In the genomic region with DNA sequence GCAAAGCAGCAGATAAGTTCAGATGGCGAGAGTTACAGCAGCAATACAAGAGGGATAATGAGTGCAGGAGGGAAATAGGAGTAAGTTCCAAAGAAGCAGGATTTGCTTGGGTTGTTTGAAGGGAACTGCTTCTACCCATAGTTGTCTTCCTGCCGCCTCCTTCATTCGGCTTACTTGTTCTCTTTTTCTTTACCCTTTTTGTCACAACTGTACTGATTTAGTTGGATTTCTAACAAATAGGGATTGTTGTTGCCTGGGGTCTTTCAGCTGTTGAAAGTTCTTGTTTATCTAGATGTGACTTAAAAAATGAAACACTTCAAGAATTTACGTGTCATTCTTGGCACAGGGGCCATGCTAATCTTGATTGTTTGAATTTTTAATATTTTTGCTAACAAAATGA, we compare ENCODE assay signal across 18 cellular contexts. TPM values are rescaled to one million over a fixed set of nuclear protein-coding genes. Genes with fewer than 3 reads are reported as not detected.
DNase-seq lines count a peak whose midpoint lies in the region; ATAC-seq, FAIRE-seq and TF ChIP-seq lines count a peak whose summit lies in the region.
"Had no signal": no experiment of that assay in that cellular context is flagged by ENCODE, and none has a peak within 500 bp of the region (broad histone marks: within the 10 kb centered on the region; RNA-seq: fewer than 3 reads in every experiment).

No MANE protein-coding gene starts in this region.

- no peaks in the 10 kb centered on the region for H3K9me3 Mint-ChIP-seq in activated T-cell treated with anti-CD3 and anti-CD28 coated beads, Interleukin-2, amount 50 U/mL, for 24 hours
- no peaks in the 10 kb centered on the region for H3K9me3 Mint-ChIP-seq in nephron
- H3K9me3 Mint-ChIP-seq: CD8-positive, alpha-beta T cell had no signal

- H3K27me3 ChIP-seq in K562 (ENCODE audit: control insufficient read depth in 2 of 2, insufficient read depth in 2 of 2, low read length in 2 of 2) (no peaks in the 10 kb centered on the region), suprapubic skin (no peaks in the 10 kb centered on the region)

- peaks cover 95% of the 10 kb centered on the region for H3K36me3 ChIP-seq in K562 (ENCODE audit: control insufficient read depth, insufficient read depth, low read length)
- peaks cover 100% of the 10 kb centered on the region for H3K36me3 ChIP-seq in suprapubic skin

- H3K4me1 ChIP-seq in K562 (replicated peaks in 1 of 2; ENCODE audit: control insufficient read depth in 2 of 2, insufficient read depth in 2 of 2, low read length in 2 of 2) (peaks cover 9 to 11% of the 10 kb centered on the region in 2 experiments), suprapubic skin (no peaks in the 10 kb centered on the region)

- H3K9me3 ChIP-seq in K562 (replicated peaks; ENCODE audit: control insufficient read depth, insufficient read depth, low read depth, low read length) (no peaks in the 10 kb centered on the region), suprapubic skin (no peaks in the 10 kb centered on the region)

- H3K27ac Mint-ChIP-seq in activated T-cell treated with anti-CD3 and anti-CD28 coated beads, Interleukin-2, amount 50 U/mL, for 24 hours, result peak overlapping the region; percentile 62
- H3K27ac Mint-ChIP-seq in nephron, result peak overlapping the region in 2 of 3 experiments; percentile 4 to 55
- H3K27ac Mint-ChIP-seq: CD8-positive, alpha-beta T cell had no signal

- H3K4me3 ChIP-seq in K562 (no peak overlapping the region), suprapubic skin (no peak overlapping the region)

- H3K9me1 ChIP-seq in K562 (ENCODE audit: control insufficient read depth, insufficient read depth, low read length), result no peaks in the 10 kb centered on the region

- H3K27me3 Mint-ChIP-seq in activated T-cell treated with anti-CD3 and anti-CD28 coated beads, Interleukin-2, amount 50 U/mL, for 24 hours, result no peaks in the 10 kb centered on the region
- H3K27me3 Mint-ChIP-seq in nephron (ENCODE audit: low read depth), result no peaks in the 10 kb centered on the region

- no peak for TF ChIP-seq RAD21 in K562 (CRISPR knock-in tag; conservative IDR thresholded peaks at IDR 0.05 in 1 of 2, IDR thresholded peaks at IDR 0.05 in 1 of 2)

- TF ChIP-seq CTCF in K562 (IDR thresholded peaks at IDR 0.05 in 2 of 3, conservative IDR thresholded peaks at IDR 0.05 in 1 of 3; ENCODE audit: insufficient read depth in 2 of 3, low read depth in 1 of 3, low read length in 3 of 3), result no peak
- TF ChIP-seq CTCF in nephron (IDR thresholded peaks at IDR 0.05; ENCODE audit: unreplicated experiment in 3 of 3), result no peak
- no peak for TF ChIP-seq CTCF in suprapubic skin (IDR thresholded peaks at IDR 0.05)

- H2AFZ ChIP-seq in K562 (ENCODE audit: low read depth, low read length), result no peak overlapping the region

- TF ChIP-seq POLR2A in GM12891 (IDR thresholded peaks at IDR 0.05; ENCODE audit: low read depth, low read length) (0 out of 2 replicates have a peak, but pooled peaks have one; percentile 21), K562 (conservative IDR thresholded peaks at IDR 0.05) (0 out of 2 replicates have a peak, but pooled peaks have one; percentile 19), suprapubic skin (IDR thresholded peaks at IDR 0.05) (no peak)

- H3K36me3 Mint-ChIP-seq in activated T-cell treated with anti-CD3 and anti-CD28 coated beads, Interleukin-2, amount 50 U/mL, for 24 hours (ENCODE audit: low read depth), result peaks cover 95% of the 10 kb centered on the region
- peaks cover 94% of the 10 kb centered on the region for H3K36me3 Mint-ChIP-seq in nephron (ENCODE audit: low read depth)

- H3K4me1 Mint-ChIP-seq in activated T-cell treated with anti-CD3 and anti-CD28 coated beads, Interleukin-2, amount 50 U/mL, for 24 hours (ENCODE audit: low read depth), result peaks cover 12% of the 10 kb centered on the region
- peaks cover 7% of the 10 kb centered on the region for H3K4me1 Mint-ChIP-seq in nephron

- FAIRE-seq in GM12891 (lab: Jason Lieb, UNC) (no peak), K562 (lab: Jason Lieb, UNC) (no peak)

- ATAC-seq in K562, result no peak
- ATAC-seq: CD8-positive, alpha-beta T cell had no signal

- H3K9ac ChIP-seq in K562 (ENCODE audit: insufficient read depth in 1 of 2, low read depth in 2 of 2, low read length in 2 of 2), result no peak overlapping the region

- no peak for TF ChIP-seq EP300 in K562 (IDR thresholded peaks at IDR 0.05; ENCODE audit: low read length)
- no peak for TF ChIP-seq EP300 in suprapubic skin (IDR thresholded peaks at IDR 0.05)

- peaks cover 36% of the 10 kb centered on the region; the same call in 2 of the 3 replicates for H3K79me2 ChIP-seq in K562 (ENCODE audit: control insufficient read depth, insufficient read depth, low read length)

- in situ Hi-C loops in K562 (cut with MboI) (no loop called here), G401 (cut with HindIII; ENCODE audit: low sequenced_read_pairs) (no loop called here)

- POLR2A ChIA-PET in K562 (lab: Yijun Ruan, JAX), result interaction anchor here (1.1 to 5.7 kb wide), 3 partner anchors 9 to 19 kb away, joined by 5 to 25 read pairs (median 7); no protein-coding TSS in a partner anchor

- no peak for DNase-seq in activated T-cell treated with anti-CD3 and anti-CD28 coated beads, Interleukin-2, amount 50 U/mL, for 24 hours
- DNase-seq in activated T-cell treated with anti-CD3 and anti-CD28 coated beads, Interleukin-2, amount 50 U/mL, for 1 hour, result no peak
- DNase-seq in GM12891 (ENCODE audit: insufficient read length, low spot score), result no peak
- DNase-seq in K562 (ENCODE audit: extremely low read depth in 1 of 4, low spot score in 3 of 4), result no peak
- DNase-seq in G401 (ENCODE audit: low spot score), result no peak
- DNase-seq in suprapubic skin (ENCODE audit: low spot score in 2 of 2), result no peak
- DNase-seq in epidermal melanocyte (ENCODE audit: insufficient read length, low spot score), result no peak
- DNase-seq: 8988T; CD8-positive, alpha-beta T cell; GF-D8; H7; KG1; NCI-H1436; NCI-H2029; NCI-H2171; NCI-H446; NCI-H69 had no signal

- 91% methylated on average over 4 of the region's 4 CpGs for WGBS in K562 (ENCODE audit: insufficient coverage, low coverage, missing lambda C conversion rate)
- WGBS in suprapubic skin, result 65% methylated on average over 4 of the region's 4 CpGs

- BruUV-seq in K562 (replicated peaks; lab: Mats Ljungman, UMichigan), result no TSS peak

- no peaks in the 10 kb centered on the region; the same call in 1 of the 2 replicates for H4K20me1 ChIP-seq in K562 (replicated peaks; ENCODE audit: control insufficient read depth, insufficient read depth, low read length)

- H3K4me3 Mint-ChIP-seq in activated T-cell treated with anti-CD3 and anti-CD28 coated beads, Interleukin-2, amount 50 U/mL, for 24 hours, result no peak overlapping the region
- no peak overlapping the region for H3K4me3 Mint-ChIP-seq in nephron
- H3K4me3 Mint-ChIP-seq: CD8-positive, alpha-beta T cell had no signal

- CTCF ChIA-PET in K562 (lab: Yijun Ruan, JAX; ENCODE audit: low intra/inter-chr PET ratio), result no interaction called here

- H3K27ac ChIP-seq in K562 (ENCODE audit: extremely low read depth, low read depth, low read length) (no peak overlapping the region), suprapubic skin (no peak overlapping the region)

- H3K4me2 ChIP-seq in K562 (ENCODE audit: insufficient read depth, low read length), result no peak overlapping the region

- intact Hi-C loops in K562 (cut with micrococcal nuclease), result no loop called here

RNA-seq across cellular contexts. Expression of gene MORF4L1, which starts 25.9 kb away (rescaled TPM):
- 287 TPM for polyA plus RNA-seq in GM12891 (2012; ENCODE audit: low read depth, missing spikeins)
- total RNA-seq in K562 (2011; cell fraction: chromatin; rRNA removed; ENCODE audit: low replicate concordance), result 78.8 and 247 TPM in 2 replicates
- 43.7 and 63.3 TPM in 2 replicates for total RNA-seq in K562 (2011; cell fraction: nucleolus; rRNA removed)
- 127 and 191 TPM in 2 replicates for total RNA-seq in K562 (2011; cell fraction: nucleoplasm; rRNA removed)
- 202 and 281 TPM in 2 replicates for total RNA-seq in K562 (2014; rRNA removed)
- total RNA-seq in K562 (2014; rRNA removed; fragmentation: Illumina TruSeq; extraction: Trizol), result 127 and 157 TPM in 2 replicates
- 193 and 197 TPM in 2 replicates for total RNA-seq in K562 (2015; rRNA removed; fragmentation: Illumina TruSeq; extraction: Trizol)
- total RNA-seq in K562 (2021), result 187 and 240 TPM in 2 replicates
- 268 and 400 TPM in 2 replicates for polyA plus RNA-seq in K562 (2011; rRNA removed)
- 61.7 and 122 TPM in 2 replicates for polyA plus RNA-seq in K562 (2011; cell fraction: cytosol; rRNA removed)
- 49.9 and 79.3 TPM in 2 replicates for polyA plus RNA-seq in K562 (2011; cell fraction: nucleus; rRNA removed)
- 208 and 400 TPM in 2 replicates for polyA plus RNA-seq in K562 (2012)
- 497 and 578 TPM in 2 replicates for polyA plus RNA-seq in K562 (2014; fragmentation: Illumina TruSeq; extraction: Trizol)
- polyA plus RNA-seq in K562 (2014; fragmentation: Nextera tagmentation; extraction: Ambion mirVana), result 100 to 1,000 TPM; 244 to 365 TPM
- 454 and 615 TPM in 2 replicates for polyA plus RNA-seq in K562 (2014; rRNA removed)
- 149 and 157 TPM in 2 replicates for polyA minus RNA-seq in K562 (2011; rRNA and poly(A)+ RNA removed)
- 46.6 and 48.9 TPM in 2 replicates for polyA minus RNA-seq in K562 (2011; cell fraction: cytosol; rRNA and poly(A)+ RNA removed)
- 35.3 and 77.4 TPM in 2 replicates for polyA minus RNA-seq in K562 (2011; cell fraction: nucleus; rRNA and poly(A)+ RNA removed)
- total RNA-seq in G401 (2014; rRNA removed; shearing (Covaris generic)), result 654 and 661 TPM in 2 replicates
- 100 to 1,000 TPM; 103 to 149 (median 127) TPM for total RNA-seq in suprapubic skin

RNA-seq across cellular contexts. Expression of gene CTSH, which starts 46.3 kb away (rescaled TPM):
- polyA plus RNA-seq in GM12891 (2012; ENCODE audit: low read depth, missing spikeins), result 464 TPM
- total RNA-seq in K562 (2011; cell fraction: chromatin; rRNA removed; ENCODE audit: low replicate concordance), result 299 and 667 TPM in 2 replicates
- total RNA-seq in K562 (2011; cell fraction: nucleolus; rRNA removed), result 475 and 577 TPM in 2 replicates
- total RNA-seq in K562 (2011; cell fraction: nucleoplasm; rRNA removed), result 452 and 464 TPM in 2 replicates
- 221 and 262 TPM in 2 replicates for total RNA-seq in K562 (2014; rRNA removed)
- total RNA-seq in K562 (2014; rRNA removed; fragmentation: Illumina TruSeq; extraction: Trizol), result 130 and 158 TPM in 2 replicates
- total RNA-seq in K562 (2015; rRNA removed; fragmentation: Illumina TruSeq; extraction: Trizol), result 169 and 170 TPM in 2 replicates
- 173 TPM in 2 replicates for total RNA-seq in K562 (2021)
- 346 and 462 TPM in 2 replicates for polyA plus RNA-seq in K562 (2011; rRNA removed)
- 293 and 363 TPM in 2 replicates for polyA plus RNA-seq in K562 (2011; cell fraction: cytosol; rRNA removed)
- polyA plus RNA-seq in K562 (2011; cell fraction: nucleus; rRNA removed), result 419 and 596 TPM in 2 replicates
- polyA plus RNA-seq in K562 (2012), result 197 and 377 TPM in 2 replicates
- 264 and 319 TPM in 2 replicates for polyA plus RNA-seq in K562 (2014; fragmentation: Illumina TruSeq; extraction: Trizol)
- 10 to 100 TPM; 15.0 to 35.1 TPM for polyA plus RNA-seq in K562 (2014; fragmentation: Nextera tagmentation; extraction: Ambion mirVana)
- polyA plus RNA-seq in K562 (2014; rRNA removed), result 314 and 326 TPM in 2 replicates
- polyA minus RNA-seq in K562 (2011; rRNA and poly(A)+ RNA removed), result 172 and 231 TPM in 2 replicates
- 126 and 148 TPM in 2 replicates for polyA minus RNA-seq in K562 (2011; cell fraction: cytosol; rRNA and poly(A)+ RNA removed)
- 135 and 136 TPM in 2 replicates for polyA minus RNA-seq in K562 (2011; cell fraction: nucleus; rRNA and poly(A)+ RNA removed)
- total RNA-seq in G401 (2014; rRNA removed; shearing (Covaris generic)), result 74.3 and 81.8 TPM in 2 replicates
- 100 to 1,000 TPM in 3 of 4 donors, 10 to 100 TPM in 1; 98.4 to 308 (median 219) TPM for total RNA-seq in suprapubic skin

Comparison
In these comparisons a context has a peak if more than half of its experiments do, and no peak if none do; other contexts are left out.
1. POLR2A ChIP-seq: peak in GM12891 (single experiment) and K562 (single experiment); none in suprapubic skin (0 of 2).